ENCODE assay signal across 8 cellular contexts in genomic region chr6:5085638-5086293, GRCh38. TPM values are rescaled to one million over a fixed set of nuclear protein-coding genes. Genes with fewer than 3 reads are reported as not detected.
A peak's percentile ranks its signal among the peaks of the same experiment; 100 is the strongest.
DNase-seq lines count a peak whose midpoint lies in the region; ATAC-seq and TF ChIP-seq lines count a peak whose summit lies in the region.

No MANE protein-coding gene starts in this region.

- ATAC-seq in GM19351 (IDR thresholded peaks at IDR 0.05; ENCODE audit: unreplicated experiment) (peak; percentile 28), HG03139 (IDR thresholded peaks at IDR 0.05; ENCODE audit: unreplicated experiment) (no peak)

- H3K9me3 ChIP-seq in A673 (ENCODE audit: low read depth, low read length, poor library complexity, severe bottlenecking) (no peaks in the 10 kb centered on the region), mammary epithelial cell (replicated peaks; ENCODE audit: insufficient read depth, low read length) (no peaks in the 10 kb centered on the region), liver (ENCODE audit: control insufficient read depth in 4 of 4, low read length in 3 of 4) (no peaks in the 10 kb centered on the region), tibial nerve (no peaks in the 10 kb centered on the region)

- no peak for TF ChIP-seq RAD21 in liver (IDR thresholded peaks at IDR 0.05)

- POLR2A ChIA-PET in A673 (lab: Charles Lee; ENCODE audit: low non-redundant PET) = no interaction called here

- in situ Hi-C loops in mammary epithelial cell (cut with MboI; ENCODE audit: low sequenced_read_pairs in 2 of 2) = no loop called here

- BruUV-seq in A673 (replicated peaks; lab: Mats Ljungman, UMichigan) = no TSS peak
- no TSS peak for BruUV-seq in mammary epithelial cell (replicated peaks; lab: Mats Ljungman, UMichigan)

- H3K36me3 ChIP-seq in A673 (ENCODE audit: insufficient read depth, low read length, poor library complexity, severe bottlenecking) (no peaks in the 10 kb centered on the region), mammary epithelial cell (ENCODE audit: insufficient read depth, low read length) (no peaks in the 10 kb centered on the region), liver (ENCODE audit: control insufficient read depth in 4 of 4, insufficient read depth in 3 of 4, low read depth in 1 of 4, low read length in 3 of 4) (no peaks in the 10 kb centered on the region), tibial nerve (no peaks in the 10 kb centered on the region)

- TF ChIP-seq EP300 in tibial nerve (IDR thresholded peaks at IDR 0.05) = no peak

- no peaks in the 10 kb centered on the region for H3K27me3 ChIP-seq in A673 (replicated peaks; ENCODE audit: insufficient read depth, low read depth, low read length, poor library complexity)
- H3K27me3 ChIP-seq in mammary epithelial cell (ENCODE audit: insufficient read depth, low read length) = peaks cover 8% of the 10 kb centered on the region
- no peaks in the 10 kb centered on the region for H3K27me3 ChIP-seq in liver (ENCODE audit: control insufficient read depth in 4 of 4, insufficient read depth in 4 of 4, low read length in 3 of 4)
- no peaks in the 10 kb centered on the region for H3K27me3 ChIP-seq in tibial nerve

- H3K27ac ChIP-seq in A673 (ENCODE audit: low read depth, low read length, poor library complexity, severe bottlenecking) = peak overlapping the region; percentile 35
- no peak overlapping the region for H3K27ac ChIP-seq in mammary epithelial cell (ENCODE audit: insufficient read depth, low read depth, low read length)
- peak overlapping the region; percentile 75 to 90 for H3K27ac ChIP-seq in liver (ENCODE audit: low read depth in 1 of 2, low read length in 2 of 2)
- H3K27ac ChIP-seq in tibial nerve = peak overlapping the region; percentile 34 to 88 (median 72)

- peak overlapping the region; percentile 99 for H3K4me2 ChIP-seq in mammary epithelial cell (ENCODE audit: insufficient read depth, low read depth, low read length)

- dilution Hi-C loops in mammary epithelial cell (cut with HindIII; ENCODE audit: low sequenced_read_pairs) = no loop called here

- TF ChIP-seq CTCF in A673 (conservative IDR thresholded peaks at IDR 0.05; ENCODE audit: low read depth, low read length) (no peak), mammary epithelial cell (conservative IDR thresholded peaks at IDR 0.05 in 1 of 2, IDR thresholded peaks at IDR 0.05 in 1 of 2; ENCODE audit: extremely low read depth in 1 of 2, insufficient read depth in 1 of 2, low read depth in 1 of 2, low read length in 2 of 2) (no peak), liver (IDR thresholded peaks at IDR 0.05; ENCODE audit: low read depth, low read length, missing input control) (no peak), tibial nerve (IDR thresholded peaks at IDR 0.05) (no peak)

- peak; percentile 40 for DNase-seq in A673 (ENCODE audit: low spot score)
- peak; percentile 22 for DNase-seq in NCI-H1105 treated with DMSO at 0.1 percent for 48 hours (lab: John Stamatoyannopoulos, UW)
- DNase-seq in mammary epithelial cell = peak; percentile 21
- no peak for DNase-seq in tibial nerve (ENCODE audit: low spot score in 2 of 2)
- no peak for DNase-seq in GF-D8 (lab: John Stamatoyannopoulos, UW)

- H3K4me1 ChIP-seq in A673 (ENCODE audit: insufficient read depth, low read length, poor library complexity, severe bottlenecking) (peaks cover 21% of the 10 kb centered on the region), mammary epithelial cell (ENCODE audit: insufficient read depth, low read length) (peaks cover 39% of the 10 kb centered on the region), liver (ENCODE audit: control insufficient read depth in 4 of 4, insufficient read depth in 4 of 4, low read length in 3 of 4) (peaks cover 0 to 14% (median 13%) of the 10 kb centered on the region in 4 donors), tibial nerve (peaks cover 0 to 19% (median 4%) of the 10 kb centered on the region in 4 donors)

- WGBS in mammary epithelial cell (ENCODE audit: low coverage, missing lambda C conversion rate) = 8% methylated on average over 40 of the region's 75 CpGs
- 5% methylated on average over 75 of the region's 75 CpGs for WGBS in liver
- WGBS in tibial nerve, 2 donors = 3 to 4% methylated on average over 29 to 35 of the region's 75 CpGs

- H2AFZ ChIP-seq in mammary epithelial cell (ENCODE audit: low read depth, low read length) = peak overlapping the region; percentile 84

- peak overlapping the region; percentile 64 for H3K4me3 ChIP-seq in A673 (ENCODE audit: low read depth, low read length, poor library complexity, severe bottlenecking)
- H3K4me3 ChIP-seq in mammary epithelial cell (replicated peaks in 1 of 3; ENCODE audit: insufficient read depth in 1 of 3, low read depth in 2 of 3, low read length in 3 of 3) = peak overlapping the region; percentile 41 to 55 (median 53)
- H3K4me3 ChIP-seq in liver (ENCODE audit: low read depth in 1 of 3, low read length in 3 of 3) = peak overlapping the region; percentile 35 to 71 (median 56)
- H3K4me3 ChIP-seq in tibial nerve = peak overlapping the region; percentile 42 to 70 (median 54)

- no peaks in the 10 kb centered on the region for H3K79me2 ChIP-seq in mammary epithelial cell (ENCODE audit: insufficient read depth, low read length)

- H3K9ac ChIP-seq in mammary epithelial cell (ENCODE audit: insufficient read depth, low read length) (no peak overlapping the region), liver (ENCODE audit: low read depth in 1 of 2, low read length in 2 of 2) (peak overlapping the region; percentile 21 to 74)

- intact Hi-C loops in A673 (cut with micrococcal nuclease; ENCODE audit: unreplicated experiment) = no loop called here
- intact Hi-C loops in mammary epithelial cell (cut with micrococcal nuclease) = no loop called here

- no peak for TF ChIP-seq POLR2A in tibial nerve (IDR thresholded peaks at IDR 0.05)

- H4K20me1 ChIP-seq in mammary epithelial cell (ENCODE audit: insufficient read depth, low read length) = no peaks in the 10 kb centered on the region

- CTCF ChIA-PET in A673 (lab: Charles Lee) (no interaction called here), mammary epithelial cell (lab: Charles Lee; ENCODE audit: low non-redundant PET) (no interaction called here)

TF ChIP-seq in liver, 16 proteins besides CTCF, POLR2A, EP300 and RAD21 (continues in another document):
- TF ChIP-seq ATF3 (IDR thresholded peaks at IDR 0.05) = no peak
- TF ChIP-seq JUND (IDR thresholded peaks at IDR 0.05) = no peak
- TF ChIP-seq GABPA (IDR thresholded peaks at IDR 0.05 in 1 of 2, conservative IDR thresholded peaks at IDR 0.05 in 1 of 2) = no peak
- no peak for TF ChIP-seq MAX (IDR thresholded peaks at IDR 0.05)
- TF ChIP-seq FOXA2 (IDR thresholded peaks at IDR 0.05) = no peak
- no peak for TF ChIP-seq YY1 (IDR thresholded peaks at IDR 0.05)
- no peak for TF ChIP-seq HNF4G (IDR thresholded peaks at IDR 0.05)
- no peak for TF ChIP-seq HNF4A (conservative IDR thresholded peaks at IDR 0.05)
- TF ChIP-seq RXRA (IDR thresholded peaks at IDR 0.05) = no peak
- TF ChIP-seq FOXA1 (IDR thresholded peaks at IDR 0.05) = no peak
- TF ChIP-seq ZBTB33 (IDR thresholded peaks at IDR 0.05) = no peak
- TF ChIP-seq SP1 (IDR thresholded peaks at IDR 0.05) = no peak
- TF ChIP-seq NR2F2 (IDR thresholded peaks at IDR 0.05) = no peak
- no peak for TF ChIP-seq EGR1 (IDR thresholded peaks at IDR 0.05; ENCODE audit: low read depth in 2 of 2)

RNA-seq across cellular contexts. Expression of gene PPP1R3G, which starts 0.6 kb away (rescaled TPM):
- total RNA-seq in A673 (2021) = 0.24 and 0.81 TPM in 2 replicates
- total RNA-seq in mammary epithelial cell = under 1 TPM in 1 of 2 donors, not detected in 1; 0.67 TPM
- polyA plus RNA-seq in mammary epithelial cell = 0.03 TPM
- polyA minus RNA-seq in mammary epithelial cell = not detected
- total RNA-seq in liver = 1 to 10 TPM in 1 of 2 donors, under 1 TPM in 1; 0.33 to 3.0 TPM
- polyA plus RNA-seq in liver = under 1 TPM; 0.25 to 0.61 TPM
- total RNA-seq in tibial nerve = 1 to 10 TPM; 1.3 to 5.1 (median 2.1) TPM

Comparison
In these comparisons a context has a peak if more than half of its experiments do, and no peak if none do; other contexts are left out.
1. DNase-seq: peak in A673 (single experiment), NCI-H1105 treated with DMSO at 0.1 percent for 48 hours (single experiment) and mammary epithelial cell (single experiment); none in tibial nerve (0 of 2) and GF-D8 (single experiment).
2. Peak in every context shown above with its lines, with median percentiles within 50 percentile points of each other: H3K4me3 ChIP-seq.